In genomic region chr17:13947499-13947898, GRCh38 we compare ENCODE assay signal across 33 cellular contexts.
"Had no signal": no experiment of that assay in that cellular context is flagged by ENCODE, and none has a peak within 500 bp of the region (broad histone marks: within the 10 kb centered on the region; RNA-seq: fewer than 3 reads in every experiment).

No MANE protein-coding gene starts in this region.

- DNase-seq: activated CD4-positive, alpha-beta T cell treated with anti-CD3 and anti-CD28 coated beads for 36 hours; activated CD4-positive, alpha-beta T cell treated with anti-CD3 and anti-CD28 coated beads, Interleukin-2, amount 10 ng/mL, durations not matched to agents 7 days and 5 days; activated CD4-positive, alpha-beta T cell treated with anti-CD3 and anti-CD28 coated beads, Interleukin-2, amount 50 U/mL, for 48 hours; activated CD8-positive, alpha-beta T cell treated with anti-CD3 and anti-CD28 coated beads, Interleukin-2, amount 10 ng/mL, durations not matched to agents 7 days and 5 days; activated gamma-delta T cell; activated naive CD4-positive, alpha-beta T cell treated with Interleukin-2 at 50 U/mL for 16 hours; activated naive CD8-positive, alpha-beta T cell treated with anti-CD3 and anti-CD28 coated beads, Interleukin-2, amount 10 ng/mL, durations not matched to agents 7 days and 5 days; activated T-cell treated with anti-CD3 and anti-CD28 coated beads, Interleukin-2, amount 50 U/mL, for 24 hours; Kasumi-1; KG1; MG63; NCI-H1048; NCI-H1105 treated with DMSO at 0.1 percent for 48 hours; NCI-H1436; NCI-H1694; NCI-H1930; NCI-H2081 treated with DMSO at 0.1 percent for 48 hours; NCI-H345; NCI-H524 treated with DMSO at 0.1 percent for 48 hours; PC-3; Peyer's patch; RPMI8226; SHP77 treated with DMSO at 0.1 percent for 48 hours; SK-N-SH had no signal

- H3K4me3 ChIP-seq: cardiac muscle cell, MG63, Peyer's patch, SJSA1 had no signal

- H3K36me3 Mint-ChIP-seq: activated naive CD4-positive, alpha-beta T cell treated with anti-CD3 and anti-CD28 coated beads, Interleukin-2, amount 50 U/mL, for 24 hours; WTC11 had no signal

- H3K4me1 Mint-ChIP-seq: activated CD4-positive, alpha-beta T cell treated with anti-CD3 and anti-CD28 coated beads for 36 hours; activated CD4-positive, alpha-beta T cell treated with anti-CD3 and anti-CD28 coated beads, Interleukin-2, amount 10 ng/mL, durations not matched to agents 7 days and 5 days; activated naive CD4-positive, alpha-beta T cell treated with anti-CD3 and anti-CD28 coated beads, Interleukin-2, amount 50 U/mL, for 24 hours; activated naive CD8-positive, alpha-beta T cell treated with anti-CD3 and anti-CD28 coated beads, Interleukin-2, amount 10 ng/mL, durations not matched to agents 7 days and 5 days; central memory CD8-positive, alpha-beta T cell; WTC11 had no signal

- H3K36me3 ChIP-seq: cardiac muscle cell, MG63, Peyer's patch, SJSA1 had no signal

- H3K9me3 Mint-ChIP-seq: activated CD4-positive, alpha-beta T cell treated with anti-CD3 and anti-CD28 coated beads, Interleukin-2, amount 10 ng/mL, durations not matched to agents 7 days and 5 days; activated naive CD4-positive, alpha-beta T cell treated with anti-CD3 and anti-CD28 coated beads, Interleukin-2, amount 50 U/mL, for 24 hours; activated naive CD8-positive, alpha-beta T cell treated with anti-CD3 and anti-CD28 coated beads, Interleukin-2, amount 10 ng/mL, durations not matched to agents 7 days and 5 days; activated T-cell treated with anti-CD3 and anti-CD28 coated beads, Interleukin-2, amount 50 U/mL, for 24 hours; activated T-helper 2 cell treated with anti-CD3 and anti-CD28 coated beads, Interferon-gamma antibody, Interleukin-2, Interleukin-4, amounts not matched to agents 10 μg/mL and 5 μg/mL and 100 μg/mL, durations not matched to agents 14 hours and 24 hours and 36 hours; central memory CD8-positive, alpha-beta T cell; T-helper 1 cell treated with Interleukin-12 subunit alpha and Interleukin-12 subunit beta and Interleukin-4 antibody, amounts not matched to agents 30 μg/mL and 1 μg/mL, for 36 hours; T-helper 2 cell treated with Interferon-gamma antibody and Interleukin-4, amounts not matched to agents 5 μg/mL and 100 μg/mL, for 36 hours; WTC11 had no signal

- H3K27me3 Mint-ChIP-seq: activated CD4-positive, alpha-beta T cell treated with anti-CD3 and anti-CD28 coated beads for 36 hours; activated CD4-positive, alpha-beta T cell treated with anti-CD3 and anti-CD28 coated beads, Interleukin-2, amount 10 ng/mL, durations not matched to agents 7 days and 5 days; activated naive CD4-positive, alpha-beta T cell treated with anti-CD3 and anti-CD28 coated beads, Interleukin-2, amount 50 U/mL, for 24 hours; activated naive CD8-positive, alpha-beta T cell treated with anti-CD3 and anti-CD28 coated beads, Interleukin-2, amount 10 ng/mL, durations not matched to agents 7 days and 5 days; activated T-cell treated with anti-CD3 and anti-CD28 coated beads, Interleukin-2, amount 50 U/mL, for 24 hours; central memory CD8-positive, alpha-beta T cell had no signal

- ATAC-seq: activated CD4-positive, alpha-beta T cell treated with anti-CD3 and anti-CD28 coated beads for 36 hours; activated CD4-positive, CD25-positive, alpha-beta regulatory T cell treated with anti-CD3 and anti-CD28 coated beads, Interleukin-2, amount 50 U/mL, for 24 hours; activated CD8-positive, alpha-beta T cell treated with anti-CD3 and anti-CD28 coated beads, Interleukin-2, amount 10 ng/mL, durations not matched to agents 7 days and 5 days; PC-3; WTC11 had no signal

- H3K4me2 ChIP-seq: SK-N-SH had no signal

- H3K27ac Mint-ChIP-seq: activated CD4-positive, alpha-beta T cell treated with anti-CD3 and anti-CD28 coated beads for 36 hours; activated CD4-positive, alpha-beta T cell treated with anti-CD3 and anti-CD28 coated beads, Interleukin-2, amount 10 ng/mL, durations not matched to agents 7 days and 5 days; activated CD8-positive, alpha-beta T cell treated with anti-CD3 and anti-CD28 coated beads, Interleukin-2, amount 10 ng/mL, durations not matched to agents 7 days and 5 days; activated naive CD4-positive, alpha-beta T cell treated with anti-CD3 and anti-CD28 coated beads, Interleukin-2, amount 50 U/mL, for 24 hours; activated naive CD8-positive, alpha-beta T cell treated with anti-CD3 and anti-CD28 coated beads, Interleukin-2, amount 10 ng/mL, durations not matched to agents 7 days and 5 days; activated T-cell treated with anti-CD3 and anti-CD28 coated beads, Interleukin-2, amount 50 U/mL, for 24 hours; activated T-helper 2 cell treated with anti-CD3 and anti-CD28 coated beads, Interferon-gamma antibody, Interleukin-2, Interleukin-4, amounts not matched to agents 10 μg/mL and 5 μg/mL and 100 μg/mL, durations not matched to agents 14 hours and 24 hours and 36 hours; T-helper 1 cell treated with Interleukin-12 subunit alpha and Interleukin-12 subunit beta and Interleukin-4 antibody, amounts not matched to agents 30 μg/mL and 1 μg/mL, for 36 hours; T-helper 2 cell treated with Interferon-gamma antibody and Interleukin-4, amounts not matched to agents 5 μg/mL and 100 μg/mL, for 36 hours; WTC11 had no signal

- H3K9me2 ChIP-seq: SK-N-SH had no signal

- H3K9me3 ChIP-seq: MG63, Peyer's patch, SJSA1, SK-N-SH had no signal

- H3K4me1 ChIP-seq: Peyer's patch, SJSA1 had no signal

- H3K27ac ChIP-seq: cardiac muscle cell, Peyer's patch, SJSA1 had no signal

- H3K4me3 Mint-ChIP-seq: activated CD4-positive, alpha-beta T cell treated with anti-CD3 and anti-CD28 coated beads for 36 hours; activated CD4-positive, alpha-beta T cell treated with anti-CD3 and anti-CD28 coated beads, Interleukin-2, amount 10 ng/mL, durations not matched to agents 7 days and 5 days; activated CD8-positive, alpha-beta T cell treated with anti-CD3 and anti-CD28 coated beads, Interleukin-2, amount 10 ng/mL, durations not matched to agents 7 days and 5 days; activated naive CD4-positive, alpha-beta T cell treated with anti-CD3 and anti-CD28 coated beads, Interleukin-2, amount 50 U/mL, for 24 hours; activated naive CD8-positive, alpha-beta T cell treated with anti-CD3 and anti-CD28 coated beads, Interleukin-2, amount 10 ng/mL, durations not matched to agents 7 days and 5 days; activated T-cell treated with anti-CD3 and anti-CD28 coated beads, Interleukin-2, amount 50 U/mL, for 24 hours; central memory CD8-positive, alpha-beta T cell; T-helper 1 cell treated with Interleukin-12 subunit alpha and Interleukin-12 subunit beta and Interleukin-4 antibody, amounts not matched to agents 30 μg/mL and 1 μg/mL, for 36 hours; T-helper 2 cell treated with Interferon-gamma antibody and Interleukin-4, amounts not matched to agents 5 μg/mL and 100 μg/mL, for 36 hours; WTC11 had no signal

- H3K27me3 ChIP-seq: MG63, Peyer's patch, SJSA1 had no signal
